ENCODE assay signal across 1 cellular context in the genomic region with DNA sequence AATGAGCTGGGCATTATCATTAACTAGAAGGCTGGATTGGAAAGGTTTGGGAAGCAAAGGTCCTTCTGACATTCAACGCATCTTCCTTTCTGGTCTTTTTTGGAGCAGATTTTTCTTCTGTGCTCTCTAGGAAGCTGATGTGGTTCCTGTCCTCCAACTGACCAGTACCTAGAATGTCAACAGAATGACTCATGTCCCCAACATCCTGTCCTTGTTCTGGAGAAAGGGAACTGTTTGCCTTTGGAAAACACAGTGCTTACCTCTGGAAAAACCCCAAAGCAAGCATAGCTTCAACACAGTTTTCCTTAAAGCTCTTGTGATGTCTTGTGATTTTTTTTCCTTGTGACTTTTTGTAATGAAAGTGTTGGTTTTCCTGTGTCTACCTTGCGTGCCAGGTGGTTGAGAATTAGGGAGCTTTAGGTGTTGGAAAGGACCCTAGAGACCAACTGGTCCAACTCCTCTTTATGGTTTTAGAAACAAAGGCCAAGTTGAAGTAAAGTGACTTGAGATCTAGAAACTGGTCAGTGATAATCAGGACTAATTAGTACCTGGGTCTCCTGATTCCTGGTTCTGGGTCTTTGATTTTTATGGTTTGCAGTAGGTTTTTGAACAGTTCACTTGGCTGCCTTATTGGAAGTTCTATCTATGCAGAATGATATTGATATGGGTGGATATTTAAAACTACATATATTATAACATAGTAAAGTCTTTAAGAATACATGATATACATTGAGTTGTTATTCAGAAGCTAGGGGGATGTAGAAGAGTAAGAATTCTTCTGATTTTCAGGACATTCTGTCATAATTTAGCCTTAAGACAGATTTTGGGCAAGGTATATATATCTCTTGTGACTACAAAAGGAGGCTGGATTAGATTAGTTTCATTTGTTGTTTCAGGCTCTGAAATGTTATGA.
TF ChIP-seq lines count a peak whose summit lies in the region.

No MANE protein-coding gene starts in this region.

TF ChIP-seq in HepG2, 621 proteins besides CTCF, POLR2A, EP300 and RAD21 (continued from another document and continues in another):
- TF ChIP-seq, protein P1, sequence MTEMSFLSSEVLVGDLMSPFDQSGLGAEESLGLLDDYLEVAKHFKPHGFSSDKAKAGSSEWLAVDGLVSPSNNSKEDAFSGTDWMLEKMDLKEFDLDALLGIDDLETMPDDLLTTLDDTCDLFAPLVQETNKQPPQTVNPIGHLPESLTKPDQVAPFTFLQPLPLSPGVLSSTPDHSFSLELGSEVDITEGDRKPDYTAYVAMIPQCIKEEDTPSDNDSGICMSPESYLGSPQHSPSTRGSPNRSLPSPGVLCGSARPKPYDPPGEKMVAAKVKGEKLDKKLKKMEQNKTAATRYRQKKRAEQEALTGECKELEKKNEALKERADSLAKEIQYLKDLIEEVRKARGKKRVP (CRISPR knock-in tag; IDR thresholded peaks at IDR 0.05), result peak in 1 of 2 experiments; percentile 37; a peak in 1 of 4 replicates
- TF ChIP-seq, protein P2, sequence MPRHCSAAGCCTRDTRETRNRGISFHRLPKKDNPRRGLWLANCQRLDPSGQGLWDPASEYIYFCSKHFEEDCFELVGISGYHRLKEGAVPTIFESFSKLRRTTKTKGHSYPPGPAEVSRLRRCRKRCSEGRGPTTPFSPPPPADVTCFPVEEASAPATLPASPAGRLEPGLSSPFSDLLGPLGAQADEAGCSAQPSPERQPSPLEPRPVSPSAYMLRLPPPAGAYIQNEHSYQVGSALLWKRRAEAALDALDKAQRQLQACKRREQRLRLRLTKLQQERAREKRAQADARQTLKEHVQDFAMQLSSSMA (CRISPR knock-in tag; IDR thresholded peaks at IDR 0.05), result no peak
- TF ChIP-seq HOXA3 (CRISPR knock-in tag; IDR thresholded peaks at IDR 0.05) (peak; percentile 63; the same call in 1 of the 2 replicates), GTF2F1 (IDR thresholded peaks at IDR 0.05; ENCODE audit: low read length) (no peak), BORCS8-MEF2B (CRISPR knock-in tag; IDR thresholded peaks at IDR 0.05) (no peak), SIX4 (CRISPR knock-in tag; IDR thresholded peaks at IDR 0.05) (0 out of 2 replicates have a peak, but pooled peaks have one; percentile 56), ZNF484 (CRISPR knock-in tag; IDR thresholded peaks at IDR 0.05; ENCODE audit: borderline replicate concordance, low read depth) (no peak), TEAD3 (CRISPR knock-in tag; optimal IDR thresholded peaks at IDR 0.05; ENCODE audit: borderline replicate concordance) (peak; percentile 94), ERF (CRISPR knock-in tag; IDR thresholded peaks at IDR 0.05) (peak; percentile 98), ZNF333 (CRISPR knock-in tag; IDR thresholded peaks at IDR 0.05; ENCODE audit: borderline replicate concordance) (no peak), SRF (IDR thresholded peaks at IDR 0.05; ENCODE audit: low read depth, low read length) (no peak), ZNF230 (CRISPR knock-in tag; IDR thresholded peaks at IDR 0.05) (no peak; the same call in 1 of the 2 replicates), PLRG1 (conservative IDR thresholded peaks at IDR 0.05) (no peak), PPARG (CRISPR knock-in tag; conservative IDR thresholded peaks at IDR 0.05) (peak; percentile 80), ZNF746 (CRISPR knock-in tag; IDR thresholded peaks at IDR 0.05) (no peak; the same call in 1 of the 2 replicates), ZNF501 (CRISPR knock-in tag; IDR thresholded peaks at IDR 0.05) (no peak), ZNF136 (CRISPR knock-in tag; IDR thresholded peaks at IDR 0.05; ENCODE audit: low read depth) (no peak), PRMT3 (CRISPR knock-in tag; IDR thresholded peaks at IDR 0.05; ENCODE audit: borderline replicate concordance, low read depth) (no peak), KAT8 (CRISPR knock-in tag; IDR thresholded peaks at IDR 0.05) (peak; percentile 81), ZNF468 (CRISPR knock-in tag; IDR thresholded peaks at IDR 0.05) (no peak), RXRA (CRISPR knock-in tag; IDR thresholded peaks at IDR 0.05) (peak; percentile 68; the same call in 1 of the 2 replicates), ZNF224 (CRISPR knock-in tag; IDR thresholded peaks at IDR 0.05) (peak; percentile 78; the same call in 1 of the 2 replicates), KDM4B (CRISPR knock-in tag; IDR thresholded peaks at IDR 0.05) (peak; percentile 79; the same call in 1 of the 2 replicates), ZNF562 (CRISPR knock-in tag; IDR thresholded peaks at IDR 0.05; ENCODE audit: borderline replicate concordance) (no peak), BHLHE40 (IDR thresholded peaks at IDR 0.05; ENCODE audit: low read length) (peak; percentile 4; the same call in 1 of the 2 replicates), ATAD3A (CRISPR knock-in tag; IDR thresholded peaks at IDR 0.05) (no peak), YEATS2 (CRISPR knock-in tag; IDR thresholded peaks at IDR 0.05; ENCODE audit: borderline replicate concordance) (peak; percentile 63; the same call in 1 of the 2 replicates), ZNF879 (CRISPR knock-in tag; IDR thresholded peaks at IDR 0.05) (no peak), ATM (IDR thresholded peaks at IDR 0.05; ENCODE audit: borderline replicate concordance) (no peak), ZBTB7B (CRISPR knock-in tag; IDR thresholded peaks at IDR 0.05) (peak; percentile 46; the same call in 1 of the 2 replicates), SMARCC2 (IDR thresholded peaks at IDR 0.05) (no peak), JUNB (CRISPR knock-in tag; IDR thresholded peaks at IDR 0.05; ENCODE audit: borderline replicate concordance) (peak; percentile 98; the same call in 1 of the 2 replicates), WIZ (CRISPR knock-in tag; IDR thresholded peaks at IDR 0.05) (peak; percentile 67; the same call in 1 of the 2 replicates), ZSCAN20 (CRISPR knock-in tag; IDR thresholded peaks at IDR 0.05; ENCODE audit: borderline replicate concordance) (no peak), ZNF615 (CRISPR knock-in tag; IDR thresholded peaks at IDR 0.05; ENCODE audit: borderline replicate concordance) (no peak), ZNF737 (CRISPR knock-in tag; IDR thresholded peaks at IDR 0.05; ENCODE audit: borderline replicate concordance) (no peak), CC2D1A (CRISPR knock-in tag; IDR thresholded peaks at IDR 0.05) (no peak)
- TF ChIP-seq, protein P3, sequence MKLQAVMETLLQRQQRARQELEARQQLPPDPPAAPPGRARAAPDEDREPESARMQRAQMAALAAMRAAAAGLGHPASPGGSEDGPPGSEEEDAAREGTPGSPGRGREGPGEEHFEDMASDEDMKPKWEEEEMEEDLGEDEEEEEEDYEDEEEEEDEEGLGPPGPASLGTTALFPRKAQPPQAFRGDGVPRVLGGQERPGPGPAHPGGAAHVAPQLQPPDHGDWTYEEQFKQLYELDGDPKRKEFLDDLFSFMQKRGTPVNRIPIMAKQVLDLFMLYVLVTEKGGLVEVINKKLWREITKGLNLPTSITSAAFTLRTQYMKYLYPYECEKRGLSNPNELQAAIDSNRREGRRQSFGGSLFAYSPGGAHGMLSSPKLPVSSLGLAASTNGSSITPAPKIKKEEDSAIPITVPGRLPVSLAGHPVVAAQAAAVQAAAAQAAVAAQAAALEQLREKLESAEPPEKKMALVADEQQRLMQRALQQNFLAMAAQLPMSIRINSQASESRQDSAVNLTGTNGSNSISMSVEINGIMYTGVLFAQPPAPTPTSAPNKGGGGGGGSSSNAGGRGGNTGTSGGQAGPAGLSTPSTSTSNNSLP (IDR thresholded peaks at IDR 0.05; ENCODE audit: low read depth, low read length), result peak; percentile 42; the same call in 1 of the 2 replicates
- TF ChIP-seq, protein P4, sequence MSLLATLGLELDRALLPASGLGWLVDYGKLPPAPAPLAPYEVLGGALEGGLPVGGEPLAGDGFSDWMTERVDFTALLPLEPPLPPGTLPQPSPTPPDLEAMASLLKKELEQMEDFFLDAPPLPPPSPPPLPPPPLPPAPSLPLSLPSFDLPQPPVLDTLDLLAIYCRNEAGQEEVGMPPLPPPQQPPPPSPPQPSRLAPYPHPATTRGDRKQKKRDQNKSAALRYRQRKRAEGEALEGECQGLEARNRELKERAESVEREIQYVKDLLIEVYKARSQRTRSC (CRISPR knock-in tag; IDR thresholded peaks at IDR 0.05; ENCODE audit: low read depth), result no peak
- TF ChIP-seq, protein P5, sequence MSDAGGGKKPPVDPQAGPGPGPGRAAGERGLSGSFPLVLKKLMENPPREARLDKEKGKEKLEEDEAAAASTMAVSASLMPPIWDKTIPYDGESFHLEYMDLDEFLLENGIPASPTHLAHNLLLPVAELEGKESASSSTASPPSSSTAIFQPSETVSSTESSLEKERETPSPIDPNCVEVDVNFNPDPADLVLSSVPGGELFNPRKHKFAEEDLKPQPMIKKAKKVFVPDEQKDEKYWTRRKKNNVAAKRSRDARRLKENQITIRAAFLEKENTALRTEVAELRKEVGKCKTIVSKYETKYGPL (CRISPR knock-in tag; IDR thresholded peaks at IDR 0.05), result no peak
- TF ChIP-seq, protein P6, sequence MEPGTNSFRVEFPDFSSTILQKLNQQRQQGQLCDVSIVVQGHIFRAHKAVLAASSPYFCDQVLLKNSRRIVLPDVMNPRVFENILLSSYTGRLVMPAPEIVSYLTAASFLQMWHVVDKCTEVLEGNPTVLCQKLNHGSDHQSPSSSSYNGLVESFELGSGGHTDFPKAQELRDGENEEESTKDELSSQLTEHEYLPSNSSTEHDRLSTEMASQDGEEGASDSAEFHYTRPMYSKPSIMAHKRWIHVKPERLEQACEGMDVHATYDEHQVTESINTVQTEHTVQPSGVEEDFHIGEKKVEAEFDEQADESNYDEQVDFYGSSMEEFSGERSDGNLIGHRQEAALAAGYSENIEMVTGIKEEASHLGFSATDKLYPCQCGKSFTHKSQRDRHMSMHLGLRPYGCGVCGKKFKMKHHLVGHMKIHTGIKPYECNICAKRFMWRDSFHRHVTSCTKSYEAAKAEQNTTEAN (CRISPR knock-in tag; conservative IDR thresholded peaks at IDR 0.05), result no peak
- TF ChIP-seq, protein P7, sequence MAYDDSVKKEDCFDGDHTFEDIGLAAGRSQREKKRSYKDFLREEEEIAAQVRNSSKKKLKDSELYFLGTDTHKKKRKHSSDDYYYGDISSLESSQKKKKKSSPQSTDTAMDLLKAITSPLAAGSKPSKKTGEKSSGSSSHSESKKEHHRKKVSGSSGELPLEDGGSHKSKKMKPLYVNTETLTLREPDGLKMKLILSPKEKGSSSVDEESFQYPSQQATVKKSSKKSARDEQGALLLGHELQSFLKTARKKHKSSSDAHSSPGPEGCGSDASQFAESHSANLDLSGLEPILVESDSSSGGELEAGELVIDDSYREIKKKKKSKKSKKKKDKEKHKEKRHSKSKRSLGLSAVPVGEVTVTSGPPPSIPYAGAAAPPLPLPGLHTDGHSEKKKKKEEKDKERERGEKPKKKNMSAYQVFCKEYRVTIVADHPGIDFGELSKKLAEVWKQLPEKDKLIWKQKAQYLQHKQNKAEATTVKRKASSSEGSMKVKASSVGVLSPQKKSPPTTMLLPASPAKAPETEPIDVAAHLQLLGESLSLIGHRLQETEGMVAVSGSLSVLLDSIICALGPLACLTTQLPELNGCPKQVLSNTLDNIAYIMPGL (CRISPR knock-in tag; IDR thresholded peaks at IDR 0.05; ENCODE audit: borderline replicate concordance in 1 of 2, low read depth in 1 of 2), result 0 out of 4 replicates have a peak, but pooled peaks of 1 of the 2 experiments have one; percentile 35
- TF ChIP-seq, protein P8, sequence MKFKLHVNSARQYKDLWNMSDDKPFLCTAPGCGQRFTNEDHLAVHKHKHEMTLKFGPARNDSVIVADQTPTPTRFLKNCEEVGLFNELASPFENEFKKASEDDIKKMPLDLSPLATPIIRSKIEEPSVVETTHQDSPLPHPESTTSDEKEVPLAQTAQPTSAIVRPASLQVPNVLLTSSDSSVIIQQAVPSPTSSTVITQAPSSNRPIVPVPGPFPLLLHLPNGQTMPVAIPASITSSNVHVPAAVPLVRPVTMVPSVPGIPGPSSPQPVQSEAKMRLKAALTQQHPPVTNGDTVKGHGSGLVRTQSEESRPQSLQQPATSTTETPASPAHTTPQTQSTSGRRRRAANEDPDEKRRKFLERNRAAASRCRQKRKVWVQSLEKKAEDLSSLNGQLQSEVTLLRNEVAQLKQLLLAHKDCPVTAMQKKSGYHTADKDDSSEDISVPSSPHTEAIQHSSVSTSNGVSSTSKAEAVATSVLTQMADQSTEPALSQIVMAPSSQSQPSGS (CRISPR knock-in tag; IDR thresholded peaks at IDR 0.05), result peak; percentile 89
- TF ChIP-seq, protein P9, sequence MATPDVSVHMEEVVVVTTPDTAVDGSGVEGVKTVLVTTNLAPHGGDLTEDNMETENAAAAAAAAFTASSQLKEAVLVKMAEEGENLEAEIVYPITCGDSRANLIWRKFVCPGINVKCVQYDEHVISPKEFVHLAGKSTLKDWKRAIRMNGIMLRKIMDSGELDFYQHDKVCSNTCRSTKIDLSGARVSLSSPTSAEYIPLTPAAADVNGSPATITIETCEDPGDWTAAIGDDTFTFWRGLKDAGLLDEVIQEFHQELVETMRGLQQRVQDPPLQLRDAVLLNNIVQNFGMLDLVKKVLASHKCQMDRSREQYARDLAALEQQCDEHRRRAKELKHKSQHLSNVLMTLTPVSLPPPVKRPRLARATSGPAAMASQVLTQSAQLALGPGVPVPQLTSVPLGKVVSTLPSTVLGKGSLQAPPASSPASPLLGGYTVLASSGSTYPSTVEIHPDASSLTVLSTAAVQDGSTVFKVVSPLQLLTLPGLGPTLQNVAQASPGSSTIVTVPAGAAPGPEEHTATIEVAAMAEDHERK (CRISPR knock-in tag; IDR thresholded peaks at IDR 0.05; ENCODE audit: low read depth), result no peak
- TF ChIP-seq, protein P10, sequence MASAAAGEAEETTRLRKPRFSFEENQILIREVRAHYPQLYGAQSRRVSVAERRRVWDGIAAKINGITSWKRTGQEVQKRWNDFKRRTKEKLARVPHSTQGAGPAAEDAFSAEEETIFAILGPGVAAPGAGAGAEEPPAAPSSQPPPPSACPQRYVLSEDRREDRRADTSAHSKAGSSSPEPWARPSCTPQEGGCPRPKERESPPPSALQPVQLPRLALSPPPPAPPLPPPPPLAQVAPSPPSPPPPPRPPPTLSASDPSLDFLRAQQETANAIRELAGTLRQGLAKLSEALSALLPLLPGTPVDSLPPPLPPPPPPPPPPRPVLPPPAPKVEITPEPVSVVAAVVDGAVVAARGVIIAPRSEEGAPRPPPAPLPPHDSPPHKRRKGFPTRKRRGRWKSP (CRISPR knock-in tag; IDR thresholded peaks at IDR 0.05), result peak; percentile 82; the same call in 1 of the 2 replicates
- TF ChIP-seq, protein P11, sequence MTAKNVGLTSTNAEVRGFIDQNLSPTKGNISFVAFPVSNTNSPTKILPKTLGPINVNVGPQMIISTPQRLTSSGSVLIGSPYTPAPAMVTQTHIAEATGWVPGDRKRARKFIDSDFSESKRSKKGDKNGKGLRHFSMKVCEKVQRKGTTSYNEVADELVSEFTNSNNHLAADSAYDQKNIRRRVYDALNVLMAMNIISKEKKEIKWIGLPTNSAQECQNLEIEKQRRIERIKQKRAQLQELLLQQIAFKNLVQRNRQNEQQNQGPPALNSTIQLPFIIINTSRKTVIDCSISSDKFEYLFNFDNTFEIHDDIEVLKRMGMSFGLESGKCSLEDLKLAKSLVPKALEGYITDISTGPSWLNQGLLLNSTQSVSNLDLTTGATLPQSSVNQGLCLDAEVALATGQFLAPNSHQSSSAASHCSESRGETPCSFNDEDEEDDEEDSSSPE (CRISPR knock-in tag; IDR thresholded peaks at IDR 0.05), result no peak
